Comparison of ENCODE assay signal across 29 cellular contexts in the genomic region with DNA sequence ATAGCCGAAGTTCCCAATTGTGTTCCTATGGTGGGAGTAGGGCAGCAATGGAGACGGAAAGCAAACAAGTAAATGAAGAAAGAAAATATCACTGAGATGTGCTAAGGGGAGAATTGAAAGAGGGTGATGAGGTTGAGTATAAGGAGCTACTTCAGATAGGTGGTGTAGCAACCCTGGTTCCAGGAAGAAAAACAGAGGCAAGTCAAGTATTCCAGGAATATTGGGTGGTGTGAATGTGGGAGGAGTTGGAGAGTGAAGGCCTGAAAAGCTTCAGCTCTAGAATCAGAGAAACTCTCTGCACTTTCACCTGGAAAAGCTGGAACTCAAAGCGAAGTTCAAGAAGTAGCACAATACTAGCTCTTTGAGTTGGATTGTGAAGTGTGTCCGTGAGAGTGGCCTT.
"Had no signal": no experiment of that assay in that cellular context is flagged by ENCODE, and none has a peak within 500 bp of the region (broad histone marks: within the 10 kb centered on the region; RNA-seq: fewer than 3 reads in every experiment).

No MANE protein-coding gene starts in this region.

- DNase-seq: activated B cell treated with CpG ODN at 0.5 μM for 24 hours; activated CD4-positive, alpha-beta memory T cell treated with anti-CD3 and anti-CD28 coated beads for 36 hours; activated CD4-positive, alpha-beta T cell treated with anti-CD3 and anti-CD28 coated beads for 4 hours; activated CD4-positive, alpha-beta T cell treated with anti-CD3 and anti-CD28 coated beads, Interleukin-2, amount 10 ng/mL, durations not matched to agents 24 days and 14 days; activated CD4-positive, alpha-beta T cell treated with anti-CD3 and anti-CD28 coated beads, Interleukin-2, amount 50 U/mL, for 1 hour; activated CD4-positive, alpha-beta T cell treated with anti-CD3 and anti-CD28 coated beads, Interleukin-2, amount 50 U/mL, for 4 hours; activated CD4-positive, CD25-positive, alpha-beta regulatory T cell treated with anti-CD3 and anti-CD28 coated beads, Interleukin-2, amount 50 U/mL, for 72 hours; activated CD8-positive, alpha-beta memory T cell treated with anti-CD3 and anti-CD28 coated beads, Interleukin-2, amount 50 U/mL, for 4 hours; activated CD8-positive, alpha-beta T cell treated with anti-CD3 and anti-CD28 coated beads for 36 hours; activated effector memory CD4-positive, alpha-beta T cell treated with Interleukin-2 at 50 U/mL for 16 hours; activated gamma-delta T cell; activated naive CD4-positive, alpha-beta T cell; activated naive CD4-positive, alpha-beta T cell treated with anti-CD3 and anti-CD28 coated beads for 36 hours; activated naive CD4-positive, alpha-beta T cell treated with anti-CD3 and anti-CD28 coated beads, Interleukin-2, amount 50 U/mL, for 16 hours; activated naive CD8-positive, alpha-beta T cell treated with anti-CD3 and anti-CD28 coated beads for 36 hours; activated T-cell treated with anti-CD3 and anti-CD28 coated beads, Interleukin-2, amount 50 U/mL, for 24 hours; activated T-cell treated with anti-CD3 and anti-CD28 coated beads, Interleukin-2, amount 50 U/mL, for 48 hours; adrenal gland; amniotic stem cell; aorta; body of pancreas; brain microvascular endothelial cell; central memory CD4-positive, alpha-beta T cell; T-helper 1 cell; T-helper 2 cell; T-helper 9 cell had no signal

- H3K27me3 ChIP-seq: adrenal gland, body of pancreas, brain microvascular endothelial cell, breast epithelium had no signal

- H3K36me3 ChIP-seq: adrenal gland, brain microvascular endothelial cell, breast epithelium had no signal

- H3K27ac ChIP-seq: adrenal gland, body of pancreas, brain microvascular endothelial cell, breast epithelium, VCaP had no signal

- H3K4me1 ChIP-seq: adrenal gland, body of pancreas, breast epithelium had no signal

- H3K4me3 ChIP-seq: adrenal gland, body of pancreas, breast epithelium had no signal

- ATAC-seq: activated CD8-positive, alpha-beta T cell treated with anti-CD3 and anti-CD28 coated beads for 36 hours; activated naive CD4-positive, alpha-beta T cell treated with anti-CD3 and anti-CD28 coated beads, Interleukin-2, amount 50 U/mL, for 72 hours; body of pancreas had no signal

- H3K9me3 ChIP-seq: adrenal gland, body of pancreas, breast epithelium had no signal
